Comparison of ENCODE assay signal across 13 cellular contexts in genomic region chr4:169437299-169438047, GRCh38.
DNase-seq lines count a peak whose midpoint lies in the region; ATAC-seq lines count a peak whose summit lies in the region.
"Had no signal": no experiment of that assay in that cellular context is flagged by ENCODE, and none has a peak within 500 bp of the region (broad histone marks: within the 10 kb centered on the region; RNA-seq: fewer than 3 reads in every experiment).

No MANE protein-coding gene starts in this region.

- H3K4me3 ChIP-seq in GM08714 (ENCODE audit: low read length): peak overlapping the region; percentile 73; the same call in 1 of the 2 replicates
- H3K4me3 ChIP-seq: adrenal gland had no signal

- H3K27ac Mint-ChIP-seq in activated T-helper 1 cell treated with anti-CD3 and anti-CD28 coated beads, Interleukin-12 subunit alpha, Interleukin-12 subunit beta, Interleukin-2, Interleukin-4 antibody, amounts not matched to agents 30 ng/mL and 10 ng/mL and 1 ng/mL, durations not matched to agents 14 hours and 24 hours and 36 hours: no peak overlapping the region
- H3K27ac Mint-ChIP-seq in activated naive CD4-positive, alpha-beta T cell treated with anti-CD3 and anti-CD28 coated beads for 36 hours: no peak overlapping the region
- H3K27ac Mint-ChIP-seq: activated CD8-positive, alpha-beta T cell treated with anti-CD3 and anti-CD28 coated beads for 36 hours had no signal

- peaks cover 6% of the 10 kb centered on the region for H3K36me3 Mint-ChIP-seq in activated T-helper 1 cell treated with anti-CD3 and anti-CD28 coated beads, Interleukin-12 subunit alpha, Interleukin-12 subunit beta, Interleukin-2, Interleukin-4 antibody, amounts not matched to agents 30 ng/mL and 10 ng/mL and 1 ng/mL, durations not matched to agents 14 hours and 24 hours and 36 hours (ENCODE audit: low read depth)
- peaks cover 10% of the 10 kb centered on the region for H3K36me3 Mint-ChIP-seq in activated naive CD4-positive, alpha-beta T cell treated with anti-CD3 and anti-CD28 coated beads for 36 hours (ENCODE audit: low read depth)

- ATAC-seq in HG02623 (IDR thresholded peaks at IDR 0.05; ENCODE audit: unreplicated experiment) (peak; percentile 84), HG03439 (IDR thresholded peaks at IDR 0.05; ENCODE audit: unreplicated experiment) (peak; percentile 90), left colon (no peak)
- ATAC-seq: activated CD8-positive, alpha-beta T cell treated with anti-CD3 and anti-CD28 coated beads for 36 hours; naive thymus-derived CD4-positive, alpha-beta T cell had no signal

- no peak overlapping the region for H3K4me3 Mint-ChIP-seq in activated T-helper 1 cell treated with anti-CD3 and anti-CD28 coated beads, Interleukin-12 subunit alpha, Interleukin-12 subunit beta, Interleukin-2, Interleukin-4 antibody, amounts not matched to agents 30 ng/mL and 10 ng/mL and 1 ng/mL, durations not matched to agents 14 hours and 24 hours and 36 hours
- H3K4me3 Mint-ChIP-seq in activated naive CD4-positive, alpha-beta T cell treated with anti-CD3 and anti-CD28 coated beads for 36 hours: no peak overlapping the region
- H3K4me3 Mint-ChIP-seq: activated CD8-positive, alpha-beta T cell treated with anti-CD3 and anti-CD28 coated beads for 36 hours; naive thymus-derived CD4-positive, alpha-beta T cell had no signal

- CTCF ChIA-PET in activated naive CD4-positive, alpha-beta T cell treated with anti-CD3 and anti-CD28 coated beads for 36 hours (lab: Charles Lee): interaction anchor here (0.7 kb wide), 1 partner anchor 706 kb away, joined by 3 read pairs; no protein-coding TSS in a partner anchor

- DNase-seq in GM19238 (ENCODE audit: insufficient read length, low spot score): peak; percentile 43
- DNase-seq in left colon: no peak
- no peak for DNase-seq in activated T-helper 1 cell treated with anti-CD3 and anti-CD28 coated beads, Interleukin-12 subunit alpha, Interleukin-12 subunit beta, Interleukin-2, Interleukin-4 antibody, amounts not matched to agents 30 ng/mL and 10 ng/mL and 1 ng/mL, durations not matched to agents 14 hours and 24 hours and 36 hours (ENCODE audit: low spot score)
- DNase-seq in activated naive CD4-positive, alpha-beta T cell treated with anti-CD3 and anti-CD28 coated beads for 36 hours: no peak
- DNase-seq in H4 (ENCODE audit: low spot score): no peak
- DNase-seq: activated CD8-positive, alpha-beta T cell treated with anti-CD3 and anti-CD28 coated beads for 36 hours; adrenal gland; naive thymus-derived CD4-positive, alpha-beta T cell; NCI-H1694 treated with DMSO at 0.1 percent for 48 hours; Right ventricle myocardium superior had no signal

- H3K9me3 Mint-ChIP-seq in activated T-helper 1 cell treated with anti-CD3 and anti-CD28 coated beads, Interleukin-12 subunit alpha, Interleukin-12 subunit beta, Interleukin-2, Interleukin-4 antibody, amounts not matched to agents 30 ng/mL and 10 ng/mL and 1 ng/mL, durations not matched to agents 14 hours and 24 hours and 36 hours: peaks cover 4% of the 10 kb centered on the region
- peaks cover 2% of the 10 kb centered on the region for H3K9me3 Mint-ChIP-seq in activated naive CD4-positive, alpha-beta T cell treated with anti-CD3 and anti-CD28 coated beads for 36 hours

- no peaks in the 10 kb centered on the region for H3K27me3 Mint-ChIP-seq in activated T-helper 1 cell treated with anti-CD3 and anti-CD28 coated beads, Interleukin-12 subunit alpha, Interleukin-12 subunit beta, Interleukin-2, Interleukin-4 antibody, amounts not matched to agents 30 ng/mL and 10 ng/mL and 1 ng/mL, durations not matched to agents 14 hours and 24 hours and 36 hours (ENCODE audit: insufficient read depth)
- H3K27me3 Mint-ChIP-seq in activated naive CD4-positive, alpha-beta T cell treated with anti-CD3 and anti-CD28 coated beads for 36 hours (ENCODE audit: low read depth): no peaks in the 10 kb centered on the region
- H3K27me3 Mint-ChIP-seq: activated CD8-positive, alpha-beta T cell treated with anti-CD3 and anti-CD28 coated beads for 36 hours; naive thymus-derived CD4-positive, alpha-beta T cell had no signal

- no peaks in the 10 kb centered on the region for H3K4me1 Mint-ChIP-seq in activated T-helper 1 cell treated with anti-CD3 and anti-CD28 coated beads, Interleukin-12 subunit alpha, Interleukin-12 subunit beta, Interleukin-2, Interleukin-4 antibody, amounts not matched to agents 30 ng/mL and 10 ng/mL and 1 ng/mL, durations not matched to agents 14 hours and 24 hours and 36 hours (ENCODE audit: low read depth)
- no peaks in the 10 kb centered on the region for H3K4me1 Mint-ChIP-seq in activated naive CD4-positive, alpha-beta T cell treated with anti-CD3 and anti-CD28 coated beads for 36 hours (ENCODE audit: low read depth)

- intact Hi-C loops in left colon (cut with DNase I, micrococcal nuclease): no loop called here
- intact Hi-C loops in activated T-helper 1 cell treated with anti-CD3 and anti-CD28 coated beads, Interleukin-12 subunit alpha, Interleukin-12 subunit beta, Interleukin-2, Interleukin-4 antibody, amounts not matched to agents 30 ng/mL and 10 ng/mL and 1 ng/mL, durations not matched to agents 14 hours and 24 hours and 36 hours (cut with micrococcal nuclease): no loop called here
- intact Hi-C loops in activated naive CD4-positive, alpha-beta T cell treated with anti-CD3 and anti-CD28 coated beads for 36 hours (cut with micrococcal nuclease): no loop called here
